ENCODE assay signal across 8 cellular contexts in the genomic region with DNA sequence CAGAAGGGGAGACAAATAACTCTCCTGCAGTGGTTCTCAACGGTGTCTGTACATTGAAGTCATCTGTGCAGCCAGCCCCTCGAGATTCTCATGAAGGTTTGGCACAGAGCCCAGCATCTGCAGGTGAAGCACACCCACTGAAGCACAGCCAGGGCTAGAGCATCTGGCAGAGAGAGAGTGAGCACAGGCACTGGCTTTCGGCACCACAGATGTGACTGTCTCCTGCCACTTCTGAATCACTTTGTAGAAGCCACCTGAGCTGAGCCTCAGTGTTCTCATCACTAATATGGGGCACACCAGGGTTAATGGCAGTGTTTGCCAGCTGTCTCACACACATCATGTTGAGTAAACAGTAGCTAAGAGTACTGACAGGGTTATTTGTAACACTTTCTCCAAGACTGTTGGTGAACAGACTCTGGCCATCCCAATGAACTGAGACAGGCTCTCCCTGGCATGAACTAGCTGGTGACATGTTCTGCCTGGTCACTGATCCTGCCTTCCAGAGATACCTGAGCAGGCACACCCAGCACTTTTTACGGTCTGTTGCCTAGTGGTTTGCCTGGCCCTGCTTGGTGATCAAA. TPM values are rescaled to one million over a fixed set of nuclear protein-coding genes. Genes with fewer than 3 reads are reported as not detected.
DNase-seq lines count a peak whose midpoint lies in the region; ATAC-seq and TF ChIP-seq lines count a peak whose summit lies in the region.

No MANE protein-coding gene starts in this region.

- H3K4me1 Mint-ChIP-seq in naive B cell = peaks cover 58 to 83% (median 67%) of the 10 kb centered on the region in 3 donors

- H3K9me3 Mint-ChIP-seq in naive B cell = no peaks in the 10 kb centered on the region

- DNase-seq in BE2C (peak; percentile 82), NCI-H1694 treated with DMSO at 0.1 percent for 48 hours (lab: John Stamatoyannopoulos, UW) (peak; percentile 37), naive B cell (peak; percentile 83), pons (ENCODE audit: low spot score) (no peak), A172 (ENCODE audit: low spot score) (no peak), cortex of kidney (lab: John Stamatoyannopoulos, UW) (no peak)
- DNase-seq in activated naive CD4-positive, alpha-beta T cell treated with anti-CD3 and anti-CD28 coated beads, Interleukin-2, amount 50 U/mL, for 16 hours = peak; percentile 40

- H3K36me3 Mint-ChIP-seq in naive B cell = peaks cover 0 to 5% of the 10 kb centered on the region in 2 donors

- no peak for TF ChIP-seq CTCF in BE2C (IDR thresholded peaks at IDR 0.05; ENCODE audit: low read depth, low read length)

- no peak overlapping the region for H3K4me3 ChIP-seq in BE2C (ENCODE audit: low read depth, low read length)

- H3K4me3 Mint-ChIP-seq in naive B cell = peak overlapping the region; percentile 59 to 93 (median 76)

- ATAC-seq in GM19043 (IDR thresholded peaks at IDR 0.05; ENCODE audit: low read depth, unreplicated experiment) (peak; percentile 64), naive B cell (ENCODE audit: low read depth in 2 of 2) (peak; percentile 93 to 94)

- no peaks in the 10 kb centered on the region for H3K27me3 ChIP-seq in BE2C

- peaks cover 35% of the 10 kb centered on the region for H3K36me3 ChIP-seq in BE2C

- no peaks in the 10 kb centered on the region for H3K27me3 Mint-ChIP-seq in naive B cell

- peak overlapping the region; percentile 74 to 99 (median 94) for H3K27ac Mint-ChIP-seq in naive B cell

- peaks cover 5% of the 10 kb centered on the region for H3K4me1 ChIP-seq in BE2C

- no peaks in the 10 kb centered on the region for H3K9me3 ChIP-seq in BE2C

RNA-seq across cellular contexts. Expression of gene HSPB9, which starts 10.9 kb away (rescaled TPM):
- polyA plus RNA-seq in BE2C (2012; ENCODE audit: insufficient read depth, insufficient read length, low read depth) = 0.68 TPM
- under 1 TPM in 4 of 6 donors, not detected in 2; 0.17 to 0.37 (median 0.25) TPM for polyA plus RNA-seq in naive B cell (ENCODE audit: low read depth in 6 of 6)
- total RNA-seq in A172 (2014; rRNA removed; shearing (Covaris generic)) = not detected in 2 replicates

RNA-seq across cellular contexts. Expression of gene KAT2A, which starts 12.4 kb away (rescaled TPM):
- 65.6 TPM for polyA plus RNA-seq in BE2C (2012; ENCODE audit: insufficient read depth, insufficient read length, low read depth)
- polyA plus RNA-seq in naive B cell (ENCODE audit: low read depth in 6 of 6) = 10 to 100 TPM in 4 of 6 donors, 1 to 10 TPM in 2; 5.0 to 13.5 (median 10.1) TPM
- total RNA-seq in A172 (2014; rRNA removed; shearing (Covaris generic)) = 19.9 and 22.3 TPM in 2 replicates

RNA-seq across cellular contexts. Expression of gene DHX58, which starts 21.0 kb away (rescaled TPM):
- polyA plus RNA-seq in BE2C (2012; ENCODE audit: insufficient read depth, insufficient read length, low read depth) = not detected
- 10 to 100 TPM in 5 of 6 donors, 1 to 10 TPM in 1; 9.4 to 22.3 (median 13.4) TPM for polyA plus RNA-seq in naive B cell (ENCODE audit: low read depth in 6 of 6)
- total RNA-seq in A172 (2014; rRNA removed; shearing (Covaris generic)) = 7.8 and 10.0 TPM in 2 replicates

RNA-seq across cellular contexts. Expression of gene RAB5C, which starts 21.2 kb away (rescaled TPM):
- polyA plus RNA-seq in BE2C (2012; ENCODE audit: insufficient read depth, insufficient read length, low read depth) = 319 TPM
- polyA plus RNA-seq in naive B cell (ENCODE audit: low read depth in 6 of 6) = 100 to 1,000 TPM in 3 of 6 donors, 10 to 100 TPM in 3; 72.4 to 137 (median 94.4) TPM
- total RNA-seq in A172 (2014; rRNA removed; shearing (Covaris generic)) = 96.9 and 131 TPM in 2 replicates

RNA-seq across cellular contexts. Expression of gene ZNF385C, which starts 35.3 kb away (rescaled TPM):
- polyA plus RNA-seq in BE2C (2012; ENCODE audit: insufficient read depth, insufficient read length, low read depth) = 2.4 TPM
- under 1 TPM in 1 of 6 donors, not detected in 5; 0.21 TPM for polyA plus RNA-seq in naive B cell (ENCODE audit: low read depth in 6 of 6)
- total RNA-seq in A172 (2014; rRNA removed; shearing (Covaris generic)) = not detected in 2 replicates

Comparison
In these comparisons a context has a peak if more than half of its experiments do, and no peak if none do; other contexts are left out.
1. DNase-seq: peak in BE2C (single experiment), NCI-H1694 treated with DMSO at 0.1 percent for 48 hours (single experiment), activated naive CD4-positive, alpha-beta T cell treated with anti-CD3 and anti-CD28 coated beads, Interleukin-2, amount 50 U/mL, for 16 hours (single experiment) and naive B cell (single experiment); none in pons (single experiment), A172 (single experiment) and cortex of kidney (single experiment).